In the genomic region with DNA sequence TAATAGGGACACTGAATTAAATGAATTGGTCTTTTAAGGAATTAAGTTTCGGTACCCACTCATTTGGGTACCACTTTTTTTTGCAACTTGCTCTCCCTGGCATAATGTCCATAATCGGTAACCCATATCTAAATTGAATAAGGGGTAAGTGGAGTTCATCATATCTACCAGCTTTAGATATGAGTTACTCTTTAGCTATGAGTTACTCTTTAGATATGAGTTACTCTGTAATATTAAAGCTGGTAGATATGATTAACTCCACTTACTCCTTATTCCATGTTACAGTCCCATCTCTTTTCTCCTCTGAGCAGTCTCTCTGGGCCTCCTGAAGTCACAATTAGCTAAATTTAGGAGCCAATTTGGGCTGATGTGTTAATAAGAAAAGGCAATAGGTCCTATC, we compare ENCODE assay signal across 30 cellular contexts.
"Had no signal": no experiment of that assay in that cellular context is flagged by ENCODE, and none has a peak within 500 bp of the region (broad histone marks: within the 10 kb centered on the region; RNA-seq: fewer than 3 reads in every experiment).

No MANE protein-coding gene starts in this region.

- H3K9me3 ChIP-seq: MG63, Peyer's patch, SJCRH30 had no signal

- H3K27ac ChIP-seq: breast epithelium, KMS-11, Peyer's patch, RWPE1, SJCRH30 had no signal

- H3K4me2 ChIP-seq: KMS-11 had no signal

- H3K4me1 ChIP-seq: breast epithelium, Peyer's patch, SJCRH30 had no signal

- ATAC-seq: activated T-helper 17 cell treated with anti-CD3 and anti-CD28 coated beads, Interleukin-2, amount 50 U/mL, for 72 hours; SK-N-SH treated with all-trans-retinoic acid at 6 μM for 48 hours; WTC11 had no signal

- H3K4me3 ChIP-seq: breast epithelium, MG63, Peyer's patch, SJCRH30 had no signal

- H3K9ac ChIP-seq: KMS-11 had no signal

- H3K27me3 ChIP-seq: breast epithelium, MG63, Peyer's patch, SJCRH30 had no signal

- DNase-seq: activated CD4-positive, alpha-beta memory T cell treated with anti-CD3 and anti-CD28 coated beads for 36 hours; activated CD4-positive, alpha-beta T cell treated with anti-CD3 and anti-CD28 coated beads for 48 hours; activated CD4-positive, CD25-positive, alpha-beta regulatory T cell treated with anti-CD3 and anti-CD28 coated beads, Interleukin-2, amount 50 U/mL, for 72 hours; activated CD8-positive, alpha-beta memory T cell treated with anti-CD3 and anti-CD28 coated beads for 24 hours; activated gamma-delta T cell; activated naive CD4-positive, alpha-beta T cell treated with anti-CD3 and anti-CD28 coated beads, Interleukin-2, amount 10 ng/mL, durations not matched to agents 7 days and 5 days; activated naive CD8-positive, alpha-beta T cell treated with anti-CD3 and anti-CD28 coated beads for 36 hours; activated T-cell treated with anti-CD3 and anti-CD28 coated beads, Interleukin-2, amount 50 U/mL, for 48 hours; anterior cingulate cortex; caudate nucleus; MG63; MV-4-11; NCI-H1092 treated with DMSO at 0.1 percent for 48 hours; NCI-H1417 treated with DMSO at 0.1 percent for 48 hours; NCI-H1694 treated with DMSO at 0.1 percent for 48 hours; NCI-H2029 treated with DMSO at 0.1 percent for 48 hours; NCI-H345; NCI-H510A; NCI-H526 treated with DMSO at 0.1 percent for 48 hours; NK-92 treated with Interleukin-12 subunit alpha and Interleukin-12 subunit beta, amount 100 ng/mL, for 24 hours; Peyer's patch; Right ventricle myocardium superior; SJCRH30; SW 1271 had no signal

- H3K36me3 ChIP-seq: breast epithelium, MG63, Peyer's patch, SJCRH30 had no signal
